8 cellular contexts compared by ENCODE assay signal in genomic region chr2:229586746-229587705, GRCh38.
DNase-seq lines count a peak whose midpoint lies in the region; ATAC-seq and TF ChIP-seq lines count a peak whose summit lies in the region.

No MANE protein-coding gene starts in this region.

- peaks cover 10% of the 10 kb centered on the region for H3K27me3 Mint-ChIP-seq in activated T-helper 2 cell treated with anti-CD3 and anti-CD28 coated beads, Interferon-gamma antibody, Interleukin-2, Interleukin-4, amounts not matched to agents 10 μg/mL and 5 μg/mL and 100 μg/mL, durations not matched to agents 14 hours and 24 hours and 36 hours (ENCODE audit: low read depth)

- H3K36me3 ChIP-seq in body of pancreas (replicated peaks in 1 of 2; ENCODE audit: insufficient read depth in 1 of 2, low read depth in 2 of 2) = no peaks in the 10 kb centered on the region
- no peaks in the 10 kb centered on the region for H3K36me3 ChIP-seq in iPS DF 6.9 (ENCODE audit: control insufficient read depth, insufficient read depth, low read length)

- H3K27ac Mint-ChIP-seq in activated T-helper 2 cell treated with anti-CD3 and anti-CD28 coated beads, Interferon-gamma antibody, Interleukin-2, Interleukin-4, amounts not matched to agents 10 μg/mL and 5 μg/mL and 100 μg/mL, durations not matched to agents 14 hours and 24 hours and 36 hours = no peak overlapping the region

- H3K4me3 Mint-ChIP-seq in activated T-helper 2 cell treated with anti-CD3 and anti-CD28 coated beads, Interferon-gamma antibody, Interleukin-2, Interleukin-4, amounts not matched to agents 10 μg/mL and 5 μg/mL and 100 μg/mL, durations not matched to agents 14 hours and 24 hours and 36 hours (ENCODE audit: low read depth) = no peak overlapping the region

- peak; percentile 54 to 79 (median 75) for TF ChIP-seq CTCF in body of pancreas (IDR thresholded peaks at IDR 0.05)

- 22 to 24% methylated on average over 20 of the region's 20 CpGs for WGBS in body of pancreas, 2 donors
- WGBS in iPS DF 6.9 (ENCODE audit: insufficient coverage, insufficient read length) = no CpG with 5 or more reads among the region's 20 CpGs

- no peaks in the 10 kb centered on the region for H3K36me3 Mint-ChIP-seq in activated T-helper 2 cell treated with anti-CD3 and anti-CD28 coated beads, Interferon-gamma antibody, Interleukin-2, Interleukin-4, amounts not matched to agents 10 μg/mL and 5 μg/mL and 100 μg/mL, durations not matched to agents 14 hours and 24 hours and 36 hours (ENCODE audit: low read depth)

- no peak for TF ChIP-seq POLR2A in body of pancreas (IDR thresholded peaks at IDR 0.05)

- intact Hi-C loops in body of pancreas (cut with DNase I) = loop anchor here (10.0 kb wide), 1 partner anchor 452 kb away; no protein-coding TSS in a partner anchor
- intact Hi-C loops in activated T-helper 2 cell treated with anti-CD3 and anti-CD28 coated beads, Interferon-gamma antibody, Interleukin-2, Interleukin-4, amounts not matched to agents 10 μg/mL and 5 μg/mL and 100 μg/mL, durations not matched to agents 14 hours and 24 hours and 36 hours (cut with micrococcal nuclease) = no loop called here

- peak; percentile 84 for ATAC-seq in GM19035 (IDR thresholded peaks at IDR 0.05; ENCODE audit: unreplicated experiment)
- peak; percentile 79 for ATAC-seq in HG03196 (IDR thresholded peaks at IDR 0.05; ENCODE audit: unreplicated experiment)
- ATAC-seq in body of pancreas = peak; percentile 94

- H3K9me3 Mint-ChIP-seq in activated T-helper 2 cell treated with anti-CD3 and anti-CD28 coated beads, Interferon-gamma antibody, Interleukin-2, Interleukin-4, amounts not matched to agents 10 μg/mL and 5 μg/mL and 100 μg/mL, durations not matched to agents 14 hours and 24 hours and 36 hours = no peaks in the 10 kb centered on the region

- DNase-seq in DMS 273 (lab: John Stamatoyannopoulos, UW; ENCODE audit: unreplicated experiment) (peak; percentile 78), NCI-H526 treated with DMSO at 0.1 percent for 48 hours (lab: John Stamatoyannopoulos, UW) (peak; percentile 16), body of pancreas (peak; percentile 73 to 83 (median 78)), iPS DF 6.9 (ENCODE audit: low read depth, low spot score) (peak; percentile 67), skeletal muscle cell (ENCODE audit: low read depth) (peak; percentile 45)
- no peak for DNase-seq in activated T-helper 2 cell treated with anti-CD3 and anti-CD28 coated beads, Interferon-gamma antibody, Interleukin-2, Interleukin-4, amounts not matched to agents 10 μg/mL and 5 μg/mL and 100 μg/mL, durations not matched to agents 14 hours and 24 hours and 36 hours (ENCODE audit: low spot score)

- H3K27ac ChIP-seq in body of pancreas = no peak overlapping the region
- H3K27ac ChIP-seq in iPS DF 6.9 (ENCODE audit: low read length) = no peak overlapping the region

- H3K4me1 ChIP-seq in body of pancreas (no peaks in the 10 kb centered on the region), iPS DF 6.9 (ENCODE audit: control insufficient read depth, insufficient read depth, low read length) (peaks cover 2% of the 10 kb centered on the region; the same call in 1 of the 2 replicates)

- H3K9me3 ChIP-seq in body of pancreas = no peaks in the 10 kb centered on the region
- no peaks in the 10 kb centered on the region for H3K9me3 ChIP-seq in iPS DF 6.9 (ENCODE audit: control insufficient read depth, insufficient read depth, low read length)

- H3K4me3 ChIP-seq in body of pancreas (no peak overlapping the region), iPS DF 6.9 (ENCODE audit: low read length) (no peak overlapping the region), skeletal muscle cell (ENCODE audit: low read depth, low read length) (peak overlapping the region; percentile 15)

- H3K4me1 Mint-ChIP-seq in activated T-helper 2 cell treated with anti-CD3 and anti-CD28 coated beads, Interferon-gamma antibody, Interleukin-2, Interleukin-4, amounts not matched to agents 10 μg/mL and 5 μg/mL and 100 μg/mL, durations not matched to agents 14 hours and 24 hours and 36 hours (ENCODE audit: low read depth) = peaks cover 2% of the 10 kb centered on the region

- H3K27me3 ChIP-seq in body of pancreas = no peaks in the 10 kb centered on the region
- no peaks in the 10 kb centered on the region for H3K27me3 ChIP-seq in iPS DF 6.9 (ENCODE audit: control insufficient read depth, insufficient read depth, low read length)
